ENCODE assay signal across 14 cellular contexts in genomic region chr17:82952019-82952418, GRCh38.
DNase-seq lines count a peak whose midpoint lies in the region; ATAC-seq and TF ChIP-seq lines count a peak whose summit lies in the region.
"Had no signal": no experiment of that assay in that cellular context is flagged by ENCODE, and none has a peak within 500 bp of the region (broad histone marks: within the 10 kb centered on the region; RNA-seq: fewer than 3 reads in every experiment).

No MANE protein-coding gene starts in this region.

- H3K27ac ChIP-seq in right atrium auricular region (no peak overlapping the region), coronary artery (no peak overlapping the region), upper lobe of left lung (no peak overlapping the region), esophagus muscularis mucosa (replicated peaks in 1 of 4) (no peak overlapping the region)
- H3K27ac ChIP-seq: HL-60 had no signal

- TF ChIP-seq EP300 in upper lobe of left lung (IDR thresholded peaks at IDR 0.05) (no peak), esophagus muscularis mucosa (IDR thresholded peaks at IDR 0.05) (no peak)

- ATAC-seq in mucosa of descending colon = no peak
- ATAC-seq in upper lobe of left lung (ENCODE audit: low FRiP score in 2 of 2) = no peak
- ATAC-seq in GM19463 (IDR thresholded peaks at IDR 0.05; ENCODE audit: unreplicated experiment) = no peak
- ATAC-seq: K562 had no signal

- DNase-seq in cardiac septum (ENCODE audit: low spot score) (peak; percentile 39), right atrium auricular region (ENCODE audit: low spot score) (no peak), coronary artery (ENCODE audit: low spot score) (peak; percentile 36), mucosa of descending colon (peak in 2 of 3 donors; percentile 4 to 30), upper lobe of left lung (peak; percentile 12 to 51), esophagus muscularis mucosa (ENCODE audit: extremely low spot score) (no peak)
- DNase-seq: HFFc6, NCI-H1436 treated with DMSO at 0.1 percent for 48 hours, NCI-H226, NCI-H526 treated with DMSO at 0.1 percent for 48 hours had no signal

- H3K4me1 ChIP-seq in right atrium auricular region (no peaks in the 10 kb centered on the region), mucosa of descending colon (ENCODE audit: low read depth) (no peaks in the 10 kb centered on the region), upper lobe of left lung (no peaks in the 10 kb centered on the region), esophagus muscularis mucosa (no peaks in the 10 kb centered on the region)
- H3K4me1 ChIP-seq: Caco-2 had no signal

- TF ChIP-seq POLR2A in upper lobe of left lung (IDR thresholded peaks at IDR 0.05) = no peak
- TF ChIP-seq POLR2A in esophagus muscularis mucosa (IDR thresholded peaks at IDR 0.05; ENCODE audit: low read depth) = no peak

- TF ChIP-seq CTCF in right atrium auricular region (IDR thresholded peaks at IDR 0.05) (no peak), coronary artery (IDR thresholded peaks at IDR 0.05) (no peak), mucosa of descending colon (IDR thresholded peaks at IDR 0.05) (no peak), upper lobe of left lung (IDR thresholded peaks at IDR 0.05) (no peak), esophagus muscularis mucosa (IDR thresholded peaks at IDR 0.05) (no peak)

- H3K36me3 ChIP-seq in right atrium auricular region (no peaks in the 10 kb centered on the region), mucosa of descending colon (ENCODE audit: low read depth) (no peaks in the 10 kb centered on the region), upper lobe of left lung (no peaks in the 10 kb centered on the region), esophagus muscularis mucosa (peaks cover 0 to 13% (median 7%) of the 10 kb centered on the region in 4 donors)

- H3K27me3 ChIP-seq in right atrium auricular region (no peaks in the 10 kb centered on the region), upper lobe of left lung (no peaks in the 10 kb centered on the region), esophagus muscularis mucosa (no peaks in the 10 kb centered on the region)

- H3K4me3 ChIP-seq in right atrium auricular region = no peak overlapping the region
- no peak overlapping the region for H3K4me3 ChIP-seq in coronary artery
- H3K4me3 ChIP-seq in mucosa of descending colon = no peak overlapping the region
- H3K4me3 ChIP-seq in upper lobe of left lung = no peak overlapping the region
- H3K4me3 ChIP-seq in esophagus muscularis mucosa = no peak overlapping the region
- H3K4me3 ChIP-seq: K562 had no signal

- intact Hi-C loops in cardiac septum (cut with DNase I) (no loop called here), mucosa of descending colon (cut with DNase I, micrococcal nuclease) (no loop called here), esophagus muscularis mucosa (cut with DNase I) (no loop called here)

- whole genome bisulfite sequencing in upper lobe of left lung, 2 donors = 96 to 99% methylated on average over 12 to 13 of the region's 13 CpGs
- 96% methylated on average over 13 of the region's 13 CpGs for WGBS in esophagus muscularis mucosa

- H3K9me3 ChIP-seq in right atrium auricular region (peaks cover 0 to 13% of the 10 kb centered on the region in 2 donors), mucosa of descending colon (peaks cover 35% of the 10 kb centered on the region), upper lobe of left lung (no peaks in the 10 kb centered on the region), esophagus muscularis mucosa (peaks cover 0 to 29% (median 14%) of the 10 kb centered on the region in 4 donors)

Comparison
In these comparisons a context has a peak if more than half of its experiments do, and no peak if none do; other contexts are left out.
1. DNase-seq: peak in cardiac septum (single experiment), coronary artery (single experiment), mucosa of descending colon (2 of 3) and upper lobe of left lung (2 of 2); none in right atrium auricular region (single experiment) and esophagus muscularis mucosa (single experiment).